In the genomic region with DNA sequence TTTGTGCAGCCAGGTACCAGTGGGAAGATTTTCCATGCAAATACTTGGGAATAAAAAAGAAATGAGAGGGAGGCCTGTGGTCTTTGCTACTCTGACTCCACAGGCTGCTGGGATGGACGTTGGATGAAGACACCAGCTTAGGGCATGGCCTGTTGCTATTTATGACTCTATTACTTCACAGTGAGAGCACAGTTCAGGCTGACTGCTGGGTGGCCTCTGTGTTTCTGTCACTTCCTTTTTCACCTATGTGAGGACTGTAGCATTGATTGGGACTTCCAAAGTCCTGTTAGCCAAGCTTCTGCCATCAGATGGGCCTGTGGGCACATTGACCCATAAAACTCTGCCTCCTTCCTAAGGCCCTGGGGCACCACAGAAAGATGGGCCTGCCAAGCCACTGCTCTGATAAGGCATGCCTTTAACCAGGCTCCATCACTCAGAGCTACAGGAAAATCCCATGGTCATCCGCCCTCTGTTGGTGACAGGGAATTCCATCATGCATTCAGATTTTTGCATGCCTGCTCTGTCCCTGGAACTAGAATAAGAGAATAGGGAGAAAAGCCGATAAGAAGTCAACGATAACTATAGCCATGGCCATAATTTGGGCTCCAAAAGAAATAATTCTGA, we compare ENCODE assay signal across 10 cellular contexts.
DNase-seq lines count a peak whose midpoint lies in the region; ATAC-seq and TF ChIP-seq lines count a peak whose summit lies in the region.
"Had no signal": no experiment of that assay in that cellular context is flagged by ENCODE, and none has a peak within 500 bp of the region (broad histone marks: within the 10 kb centered on the region; RNA-seq: fewer than 3 reads in every experiment).

No MANE protein-coding gene starts in this region.

- peak; percentile 56 to 70 for TF ChIP-seq CTCF in mammary epithelial cell (conservative IDR thresholded peaks at IDR 0.05 in 1 of 2, IDR thresholded peaks at IDR 0.05 in 1 of 2; ENCODE audit: extremely low read depth in 1 of 2, insufficient read depth in 1 of 2, low read depth in 1 of 2, low read length in 2 of 2)

- no peaks in the 10 kb centered on the region for H3K9me3 Mint-ChIP-seq in IgD-negative memory B cell
- H3K9me3 Mint-ChIP-seq in natural killer cell treated with Interleukin-12 subunit alpha and Interleukin-12 subunit beta and Interleukin-15 and Interleukin-18, amount 100 ng/mL, for 72 hours = no peaks in the 10 kb centered on the region
- H3K9me3 Mint-ChIP-seq: T-helper 1 cell treated with Interleukin-12 subunit alpha and Interleukin-12 subunit beta and Interleukin-4 antibody, amounts not matched to agents 30 μg/mL and 1 μg/mL, for 36 hours had no signal

- no peak overlapping the region for H3K4me2 ChIP-seq in mammary epithelial cell (ENCODE audit: insufficient read depth, low read depth, low read length)

- no peak overlapping the region for H2AFZ ChIP-seq in mammary epithelial cell (ENCODE audit: low read depth, low read length)

- H4K20me1 ChIP-seq in mammary epithelial cell (ENCODE audit: insufficient read depth, low read length) = no peaks in the 10 kb centered on the region

- no peaks in the 10 kb centered on the region for H3K79me2 ChIP-seq in mammary epithelial cell (ENCODE audit: insufficient read depth, low read length)

- DNase-seq in DMS 273 (lab: John Stamatoyannopoulos, UW; ENCODE audit: unreplicated experiment) = peak; percentile 40
- no peak for DNase-seq in DMS 273 treated with DMSO at 0.1 percent for 48 hours (lab: John Stamatoyannopoulos, UW)
- DNase-seq in mammary epithelial cell = peak; percentile 26
- no peak for DNase-seq in natural killer cell treated with Interleukin-12 subunit alpha and Interleukin-12 subunit beta and Interleukin-15 and Interleukin-18, amount 100 ng/mL, for 72 hours (ENCODE audit: low spot score)
- DNase-seq in C1 segment of cervical spinal cord (lab: John Stamatoyannopoulos, UW) = no peak
- no peak for DNase-seq in NCI-H2227 (lab: John Stamatoyannopoulos, UW; ENCODE audit: unreplicated experiment)

- no peaks in the 10 kb centered on the region for H3K27me3 ChIP-seq in mammary epithelial cell (ENCODE audit: insufficient read depth, low read length)

- H3K9ac ChIP-seq in mammary epithelial cell (ENCODE audit: insufficient read depth, low read length) = no peak overlapping the region

- WGBS in mammary epithelial cell (ENCODE audit: low coverage, missing lambda C conversion rate) = 60% methylated on average over 4 of the region's 4 CpGs

- H3K4me1 Mint-ChIP-seq in IgD-negative memory B cell = peaks cover 16 to 39% (median 19%) of the 10 kb centered on the region in 3 donors
- peaks cover 58 to 63% of the 10 kb centered on the region in 2 donors for H3K4me1 Mint-ChIP-seq in natural killer cell treated with Interleukin-12 subunit alpha and Interleukin-12 subunit beta and Interleukin-15 and Interleukin-18, amount 100 ng/mL, for 72 hours (ENCODE audit: low read depth in 2 of 2)

- no peak overlapping the region for H3K4me3 ChIP-seq in mammary epithelial cell (replicated peaks in 1 of 3; ENCODE audit: insufficient read depth in 1 of 3, low read depth in 2 of 3, low read length in 3 of 3)

- H3K27ac Mint-ChIP-seq in IgD-negative memory B cell = peak overlapping the region; percentile 25 to 74 (median 53)
- H3K27ac Mint-ChIP-seq in natural killer cell treated with Interleukin-12 subunit alpha and Interleukin-12 subunit beta and Interleukin-15 and Interleukin-18, amount 100 ng/mL, for 72 hours = peak overlapping the region; percentile 36 to 72

- H3K27me3 Mint-ChIP-seq in IgD-negative memory B cell = no peaks in the 10 kb centered on the region
- H3K27me3 Mint-ChIP-seq in natural killer cell treated with Interleukin-12 subunit alpha and Interleukin-12 subunit beta and Interleukin-15 and Interleukin-18, amount 100 ng/mL, for 72 hours = no peaks in the 10 kb centered on the region

- H3K4me3 Mint-ChIP-seq in IgD-negative memory B cell = no peak overlapping the region
- peak overlapping the region; percentile 37 for H3K4me3 Mint-ChIP-seq in natural killer cell treated with Interleukin-12 subunit alpha and Interleukin-12 subunit beta and Interleukin-15 and Interleukin-18, amount 100 ng/mL, for 72 hours

- CTCF ChIA-PET in mammary epithelial cell (lab: Charles Lee; ENCODE audit: low non-redundant PET) = interaction anchor here (0.6 to 0.7 kb wide), 2 partner anchors 170 to 277 kb away, joined by 3 to 18 read pairs; no protein-coding TSS in a partner anchor

- no peaks in the 10 kb centered on the region for H3K36me3 ChIP-seq in mammary epithelial cell (ENCODE audit: insufficient read depth, low read length)

- no peak overlapping the region for H3K27ac ChIP-seq in mammary epithelial cell (ENCODE audit: insufficient read depth, low read depth, low read length)
- H3K27ac ChIP-seq: 22Rv1 had no signal

- no peaks in the 10 kb centered on the region for H3K9me3 ChIP-seq in mammary epithelial cell (replicated peaks; ENCODE audit: insufficient read depth, low read length)

- H3K4me1 ChIP-seq in mammary epithelial cell (ENCODE audit: insufficient read depth, low read length) = peaks cover 7% of the 10 kb centered on the region

- peak in 1 of 2 donors; percentile 52 for ATAC-seq in natural killer cell treated with Interleukin-12 subunit alpha and Interleukin-12 subunit beta and Interleukin-15 and Interleukin-18, amount 100 ng/mL, for 72 hours
- no peak for ATAC-seq in GM19395 (IDR thresholded peaks at IDR 0.05; ENCODE audit: unreplicated experiment)

- in situ Hi-C loops in mammary epithelial cell (cut with MboI; ENCODE audit: low sequenced_read_pairs in 2 of 2) = no loop called here

- no TSS peak for BruUV-seq in mammary epithelial cell (replicated peaks; lab: Mats Ljungman, UMichigan)

- intact Hi-C loops in mammary epithelial cell (cut with micrococcal nuclease) = no loop called here

- peaks cover 2% of the 10 kb centered on the region for H3K36me3 Mint-ChIP-seq in IgD-negative memory B cell
- peaks cover 23% of the 10 kb centered on the region for H3K36me3 Mint-ChIP-seq in natural killer cell treated with Interleukin-12 subunit alpha and Interleukin-12 subunit beta and Interleukin-15 and Interleukin-18, amount 100 ng/mL, for 72 hours

- dilution Hi-C loops in mammary epithelial cell (cut with HindIII; ENCODE audit: low sequenced_read_pairs) = no loop called here

Comparison
In these comparisons a context has a peak if more than half of its experiments do, and no peak if none do; other contexts are left out.
1. DNase-seq: peak in DMS 273 (single experiment) and mammary epithelial cell (single experiment); none in DMS 273 treated with DMSO at 0.1 percent for 48 hours (single experiment), natural killer cell treated with Interleukin-12 subunit alpha and Interleukin-12 subunit beta and Interleukin-15 and Interleukin-18, amount 100 ng/mL, for 72 hours (single experiment), C1 segment of cervical spinal cord (0 of 14) and NCI-H2227 (single experiment).